In genomic region chr12:121279507-121279915, GRCh38 we compare ENCODE assay signal across 11 cellular contexts. TPM values are rescaled to one million over a fixed set of nuclear protein-coding genes. Genes with fewer than 3 reads are reported as not detected.
A peak's percentile ranks its signal among the peaks of the same experiment; 100 is the strongest.
DNase-seq lines count a peak whose midpoint lies in the region; ATAC-seq, FAIRE-seq and TF ChIP-seq lines count a peak whose summit lies in the region.
"Had no signal": no experiment of that assay in that cellular context is flagged by ENCODE, and none has a peak within 500 bp of the region (broad histone marks: within the 10 kb centered on the region; RNA-seq: fewer than 3 reads in every experiment).

No MANE protein-coding gene starts in this region.

- no peak for TF ChIP-seq EP300 in ovary (IDR thresholded peaks at IDR 0.05)

- POLR2A ChIA-PET in AG04450 (lab: Yijun Ruan, JAX) = no interaction called here

- H3K9ac ChIP-seq in adipocyte (ENCODE audit: low read length) = peak overlapping the region; percentile 48

- H3K36me3 ChIP-seq in adipocyte (ENCODE audit: control insufficient read depth, insufficient read depth, low read length, severe bottlenecking) = peaks cover 3% of the 10 kb centered on the region
- H3K36me3 ChIP-seq in ovary = no peaks in the 10 kb centered on the region
- H3K36me3 ChIP-seq: thoracic aorta had no signal

- intact Hi-C loops in ovary (cut with DNase I) = no loop called here

- 19 to 40% (median 27%) methylated on average over 10 of the region's 10 CpGs for WGBS in ovary, 3 donors

- H3K4me3 ChIP-seq in AG04450 (ENCODE audit: low read depth, low read length) (no peak overlapping the region), adipocyte (ENCODE audit: low read length) (no peak overlapping the region), ovary (no peak overlapping the region)
- H3K4me3 ChIP-seq: thoracic aorta had no signal

- FAIRE-seq in frontal cortex (lab: Jason Lieb, UNC) = no peak

- TF ChIP-seq POLR2A in ovary (IDR thresholded peaks at IDR 0.05) = no peak

- peak overlapping the region; percentile 52 for H3K27ac ChIP-seq in AG04450 (ENCODE audit: low read depth, low read length)
- peak overlapping the region; percentile 50 to 60 for H3K27ac ChIP-seq in ovary

- no peak for DNase-seq in AG04450 (ENCODE audit: low read depth, low spot score)
- no peak for DNase-seq in adipocyte (ENCODE audit: low read depth)
- DNase-seq in frontal cortex (ENCODE audit: low spot score in 2 of 2) = peak; percentile 28 to 47
- DNase-seq in ovary = peak; percentile 68 to 78 (median 74)
- DNase-seq in T-helper 2 cell = no peak
- no peak for DNase-seq in NCI-H748 treated with DMSO at 0.1 percent for 48 hours (lab: John Stamatoyannopoulos, UW)
- no peak for DNase-seq in DMS114 treated with DMSO at 0.1 percent for 48 hours (lab: John Stamatoyannopoulos, UW; ENCODE audit: unreplicated experiment)
- DNase-seq: ACHN, NCI-H2107 had no signal

- H3K4me1 ChIP-seq in adipocyte (ENCODE audit: control insufficient read depth, insufficient read depth, low read length) (peaks cover 32% of the 10 kb centered on the region), ovary (ENCODE audit: insufficient read depth) (peaks cover 29% of the 10 kb centered on the region)

- CTCF ChIA-PET in AG04450 (lab: Charles Lee) = interaction anchor here (0.8 to 1.3 kb wide), 2 partner anchors 48 to 55 kb away, joined by 4 to 5 read pairs; no protein-coding TSS in a partner anchor

- H3K27me3 ChIP-seq in AG04450 (ENCODE audit: control insufficient read depth, insufficient read depth, low read length) (no peaks in the 10 kb centered on the region), adipocyte (replicated peaks; ENCODE audit: control insufficient read depth, insufficient read depth, low read length) (no peaks in the 10 kb centered on the region), ovary (no peaks in the 10 kb centered on the region)

- peaks cover 3% of the 10 kb centered on the region; the same call in 1 of the 2 replicates for H3K9me3 ChIP-seq in AG04450 (ENCODE audit: control insufficient read depth, insufficient read depth, low read length)
- H3K9me3 ChIP-seq in adipocyte (ENCODE audit: control insufficient read depth, low read length) = no peaks in the 10 kb centered on the region
- H3K9me3 ChIP-seq in ovary = no peaks in the 10 kb centered on the region
- H3K9me3 ChIP-seq: thoracic aorta had no signal

- TF ChIP-seq CTCF in AG04450 (IDR thresholded peaks at IDR 0.05; ENCODE audit: low read depth, low read length) = no peak
- TF ChIP-seq CTCF in ovary (IDR thresholded peaks at IDR 0.05) = no peak

- no peak for ATAC-seq in GM18909 (IDR thresholded peaks at IDR 0.05; ENCODE audit: poor library complexity, unreplicated experiment)

RNA-seq across cellular contexts. Expression of gene CAMKK2, which starts 17.0 kb away (rescaled TPM):
- polyA plus RNA-seq in AG04450 (2011; rRNA removed) (23.1 and 24.2 TPM in 2 replicates), ovary (10 to 100 TPM; 23.2 to 38.0 TPM)
- polyA minus RNA-seq in AG04450 (2011; rRNA and poly(A)+ RNA removed) = 21.8 and 30.4 TPM in 2 replicates
- total RNA-seq in frontal cortex (38.3 TPM), ovary (10 to 100 TPM; 19.0 to 44.6 (median 38.6) TPM)

Comparison
In these comparisons a context has a peak if more than half of its experiments do, and no peak if none do; other contexts are left out.
1. DNase-seq: peak in frontal cortex (2 of 2) and ovary (5 of 5); none in AG04450 (single experiment), adipocyte (single experiment), T-helper 2 cell (0 of 5), NCI-H748 treated with DMSO at 0.1 percent for 48 hours (single experiment) and DMS114 treated with DMSO at 0.1 percent for 48 hours (single experiment).